In the genomic region with DNA sequence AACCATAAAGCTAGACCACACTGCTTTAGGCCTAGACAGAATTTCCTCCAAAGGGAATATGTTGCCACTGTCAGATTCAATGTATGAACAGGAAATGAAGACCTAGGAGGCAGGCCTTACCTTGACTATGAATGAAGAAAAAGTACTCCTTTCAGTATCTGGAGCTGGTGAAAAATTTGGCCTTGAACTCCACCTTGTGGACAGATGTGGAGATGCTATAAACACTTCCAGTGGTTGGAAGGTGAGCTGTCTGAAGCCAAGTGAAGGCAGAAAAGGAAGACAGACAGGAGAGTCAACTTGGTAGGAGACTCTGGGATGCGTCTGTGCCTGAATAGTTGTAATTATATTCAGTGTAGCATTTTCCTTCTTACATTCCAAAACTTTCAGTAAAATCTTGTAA, we compare ENCODE assay signal across 9 cellular contexts. TPM values are rescaled to one million over a fixed set of nuclear protein-coding genes. Genes with fewer than 3 reads are reported as not detected.
A peak's percentile ranks its signal among the peaks of the same experiment; 100 is the strongest.
DNase-seq lines count a peak whose midpoint lies in the region; ATAC-seq and TF ChIP-seq lines count a peak whose summit lies in the region.
"Had no signal": no experiment of that assay in that cellular context is flagged by ENCODE, and none has a peak within 500 bp of the region (broad histone marks: within the 10 kb centered on the region; RNA-seq: fewer than 3 reads in every experiment).

No MANE protein-coding gene starts in this region.

- H3K4me1 Mint-ChIP-seq in GM23338 = no peaks in the 10 kb centered on the region

- H3K79me2 ChIP-seq in GM23338 (replicated peaks; ENCODE audit: insufficient read depth) = no peaks in the 10 kb centered on the region

- H3K4me3 ChIP-seq in GM23338 (no peak overlapping the region), SJCRH30 (no peak overlapping the region), breast epithelium (no peak overlapping the region), testis (no peak overlapping the region)
- H3K4me3 ChIP-seq: ovary had no signal

- ATAC-seq in GM23338 = peak; percentile 75

- DNase-seq in A172 (ENCODE audit: low spot score) (peak; percentile 45), GDM1 (lab: John Stamatoyannopoulos, UW) (peak; percentile 12), GM23338 (ENCODE audit: low spot score) (peak; percentile 64), KG1 (lab: John Stamatoyannopoulos, UW) (peak; percentile 5), SJCRH30 (peak; percentile 2 to 47), breast epithelium (ENCODE audit: low spot score in 2 of 2) (peak in 1 of 2 donors; percentile 23), left kidney (ENCODE audit: low read depth, low spot score) (peak; percentile 57), testis (peak; percentile 14)

- H3K27me3 Mint-ChIP-seq in GM23338 (ENCODE audit: insufficient read depth, low read depth, poor library complexity) = no peaks in the 10 kb centered on the region

- H3K9me2 ChIP-seq in GM23338 (ENCODE audit: insufficient read depth) = no peaks in the 10 kb centered on the region

- no peaks in the 10 kb centered on the region for H3K9me3 Mint-ChIP-seq in GM23338

- H3K27me3 ChIP-seq in GM23338 (ENCODE audit: insufficient read depth) (no peaks in the 10 kb centered on the region), SJCRH30 (no peaks in the 10 kb centered on the region), breast epithelium (peaks cover 0 to 25% of the 10 kb centered on the region in 2 donors), testis (no peaks in the 10 kb centered on the region)
- H3K27me3 ChIP-seq: ovary had no signal

- H3K9me3 ChIP-seq in SJCRH30 (replicated peaks) (no peaks in the 10 kb centered on the region), breast epithelium (no peaks in the 10 kb centered on the region), testis (no peaks in the 10 kb centered on the region)
- H3K9me3 ChIP-seq: ovary had no signal

- no peak overlapping the region for H3K4me3 Mint-ChIP-seq in GM23338

- H3K4me1 ChIP-seq in GM23338 (ENCODE audit: insufficient read depth) (no peaks in the 10 kb centered on the region), SJCRH30 (no peaks in the 10 kb centered on the region), breast epithelium (no peaks in the 10 kb centered on the region), testis (no peaks in the 10 kb centered on the region)

- no peak overlapping the region for H2AFZ ChIP-seq in GM23338

- no peaks in the 10 kb centered on the region for H3F3A ChIP-seq in GM23338 (replicated peaks; ENCODE audit: low read depth)

- H3K36me3 Mint-ChIP-seq in GM23338 (ENCODE audit: low read depth) = peaks cover 64% of the 10 kb centered on the region

- H3K36me3 ChIP-seq in GM23338 (ENCODE audit: insufficient read depth) (peaks cover 27% of the 10 kb centered on the region), SJCRH30 (no peaks in the 10 kb centered on the region), breast epithelium (no peaks in the 10 kb centered on the region), testis (ENCODE audit: low read depth, missing control alignments) (no peaks in the 10 kb centered on the region)
- H3K36me3 ChIP-seq: ovary had no signal

- no peak overlapping the region for H3K4me2 ChIP-seq in GM23338

- intact Hi-C loops in breast epithelium (cut with DNase I; ENCODE audit: low total_unique reads) (no loop called here), testis (cut with DNase I; ENCODE audit: low total_unique reads) (no loop called here)

- TF ChIP-seq CTCF in GM23338 (conservative IDR thresholded peaks at IDR 0.05; ENCODE audit: low read depth in 2 of 2) (peak; percentile 54 to 64), breast epithelium (IDR thresholded peaks at IDR 0.05) (peak; percentile 49 to 66 (median 62)), testis (IDR thresholded peaks at IDR 0.05) (peak in 1 of 3 experiments; percentile 34)

- H3K27ac ChIP-seq in GM23338 (ENCODE audit: low read depth) (no peak overlapping the region), SJCRH30 (no peak overlapping the region), breast epithelium (no peak overlapping the region), testis (no peak overlapping the region)
- H3K27ac ChIP-seq: ovary had no signal

- no peaks in the 10 kb centered on the region for H4K20me1 ChIP-seq in GM23338 (replicated peaks; ENCODE audit: insufficient read depth)

- TF ChIP-seq POLR2A in breast epithelium (IDR thresholded peaks at IDR 0.05) (no peak), testis (IDR thresholded peaks at IDR 0.05) (no peak)

- WGBS in testis, 2 donors = 53% methylated on average over 1 of the region's 1 CpG; no CpG with 5 or more reads in 1 of the 2 donors

- no peak overlapping the region for H3K27ac Mint-ChIP-seq in GM23338

TF ChIP-seq in GM23338, 12 proteins besides CTCF, POLR2A, EP300 and RAD21 (continues in another document):
- no peak for TF ChIP-seq EZH2 (IDR thresholded peaks at IDR 0.05; ENCODE audit: low read depth, unreplicated experiment)
- no peak for TF ChIP-seq STAT1 (IDR thresholded peaks at IDR 0.05; ENCODE audit: unreplicated experiment)
- TF ChIP-seq ETS1 (IDR thresholded peaks at IDR 0.05) = no peak
- TF ChIP-seq JUNB (IDR thresholded peaks at IDR 0.05; ENCODE audit: unreplicated experiment) = no peak
- no peak for TF ChIP-seq ZNF331 (CRISPR knock-in tag; IDR thresholded peaks at IDR 0.05; ENCODE audit: low read depth)
- no peak for TF ChIP-seq ZNF114 (CRISPR knock-in tag; IDR thresholded peaks at IDR 0.05)
- TF ChIP-seq CREB1 (CRISPR knock-in tag; IDR thresholded peaks at IDR 0.05; ENCODE audit: low read depth) = no peak
- TF ChIP-seq, protein P1, sequence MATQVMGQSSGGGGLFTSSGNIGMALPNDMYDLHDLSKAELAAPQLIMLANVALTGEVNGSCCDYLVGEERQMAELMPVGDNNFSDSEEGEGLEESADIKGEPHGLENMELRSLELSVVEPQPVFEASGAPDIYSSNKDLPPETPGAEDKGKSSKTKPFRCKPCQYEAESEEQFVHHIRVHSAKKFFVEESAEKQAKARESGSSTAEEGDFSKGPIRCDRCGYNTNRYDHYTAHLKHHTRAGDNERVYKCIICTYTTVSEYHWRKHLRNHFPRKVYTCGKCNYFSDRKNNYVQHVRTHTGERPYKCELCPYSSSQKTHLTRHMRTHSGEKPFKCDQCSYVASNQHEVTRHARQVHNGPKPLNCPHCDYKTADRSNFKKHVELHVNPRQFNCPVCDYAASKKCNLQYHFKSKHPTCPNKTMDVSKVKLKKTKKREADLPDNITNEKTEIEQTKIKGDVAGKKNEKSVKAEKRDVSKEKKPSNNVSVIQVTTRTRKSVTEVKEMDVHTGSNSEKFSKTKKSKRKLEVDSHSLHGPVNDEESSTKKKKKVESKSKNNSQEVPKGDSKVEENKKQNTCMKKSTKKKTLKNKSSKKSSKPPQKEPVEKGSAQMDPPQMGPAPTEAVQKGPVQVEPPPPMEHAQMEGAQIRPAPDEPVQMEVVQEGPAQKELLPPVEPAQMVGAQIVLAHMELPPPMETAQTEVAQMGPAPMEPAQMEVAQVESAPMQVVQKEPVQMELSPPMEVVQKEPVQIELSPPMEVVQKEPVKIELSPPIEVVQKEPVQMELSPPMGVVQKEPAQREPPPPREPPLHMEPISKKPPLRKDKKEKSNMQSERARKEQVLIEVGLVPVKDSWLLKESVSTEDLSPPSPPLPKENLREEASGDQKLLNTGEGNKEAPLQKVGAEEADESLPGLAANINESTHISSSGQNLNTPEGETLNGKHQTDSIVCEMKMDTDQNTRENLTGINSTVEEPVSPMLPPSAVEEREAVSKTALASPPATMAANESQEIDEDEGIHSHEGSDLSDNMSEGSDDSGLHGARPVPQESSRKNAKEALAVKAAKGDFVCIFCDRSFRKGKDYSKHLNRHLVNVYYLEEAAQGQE (IDR thresholded peaks at IDR 0.05; ENCODE audit: unreplicated experiment) = no peak
- TF ChIP-seq NANOG (IDR thresholded peaks at IDR 0.05; ENCODE audit: borderline replicate concordance) = no peak
- TF ChIP-seq EZH2phosphoT487 (IDR thresholded peaks at IDR 0.05; ENCODE audit: unreplicated experiment) = no peak
- no peak for TF ChIP-seq POLR2AphosphoS5 (IDR thresholded peaks at IDR 0.05; ENCODE audit: low read depth)

RNA-seq across cellular contexts. Expression of gene SPIN3, which starts 17.2 kb away (rescaled TPM):
- total RNA-seq in A172 (2014; rRNA removed; shearing (Covaris generic)) = 12.4 TPM in 2 replicates
- total RNA-seq in GM23338 (2014; rRNA removed; shearing (Covaris generic)) = 13.0 and 18.2 TPM in 2 replicates
- polyA plus RNA-seq in GM23338 (2016; fragmentation: Nextera tagmentation; extraction: Ambion mirVana) (14.8 and 14.9 TPM in 2 replicates), testis (ENCODE audit: insufficient read depth, low read depth, low replicate concordance) (7.2 TPM)
- total RNA-seq in SJCRH30 (2014; rRNA removed; shearing (Covaris generic)) = 9.7 and 13.0 TPM in 2 replicates
- total RNA-seq in breast epithelium (10 to 100 TPM; 13.4 to 17.1 (median 13.8) TPM), testis (10 to 100 TPM; 13.8 to 15.9 TPM)
